In genomic region chr1:153670859-153671622, GRCh38 we compare ENCODE assay signal across 1 cellular context.
TF ChIP-seq lines count a peak whose summit lies in the region.

TSS of gene ILF2 (minus strand) at chr1:153670993. CDS start at chr1:153670922, 71 bp downstream.

TF ChIP-seq in HepG2, 621 proteins besides CTCF, POLR2A, EP300 and RAD21 (continued from another document and continues in another):
- TF ChIP-seq ARID4A (CRISPR knock-in tag; IDR thresholded peaks at IDR 0.05; ENCODE audit: borderline replicate concordance), result peak; percentile 80; the same call in 1 of the 2 replicates
- TF ChIP-seq NR2C2 (CRISPR knock-in tag; IDR thresholded peaks at IDR 0.05; ENCODE audit: borderline replicate concordance), result no peak; the same call in 1 of the 2 replicates
- no peak for TF ChIP-seq REL (CRISPR knock-in tag; conservative IDR thresholded peaks at IDR 0.05)
- no peak for TF ChIP-seq JARID2 (CRISPR knock-in tag; IDR thresholded peaks at IDR 0.05; ENCODE audit: insufficient replicate concordance)
- TF ChIP-seq ZNF740 (CRISPR knock-in tag; IDR thresholded peaks at IDR 0.05), result no peak
- TF ChIP-seq FOXO4 (CRISPR knock-in tag; conservative IDR thresholded peaks at IDR 0.05), result no peak
- peak; percentile 87 for TF ChIP-seq ZFY (CRISPR knock-in tag; IDR thresholded peaks at IDR 0.05)
- peak; percentile 71; the same call in 1 of the 2 replicates for TF ChIP-seq STAT6 (CRISPR knock-in tag; IDR thresholded peaks at IDR 0.05; ENCODE audit: borderline replicate concordance)
- TF ChIP-seq ERF (CRISPR knock-in tag; IDR thresholded peaks at IDR 0.05), result peak; percentile 83; the same call in 1 of the 2 replicates
- no peak for TF ChIP-seq ZFP37 (CRISPR knock-in tag; IDR thresholded peaks at IDR 0.05; ENCODE audit: borderline replicate concordance)
- no peak for TF ChIP-seq TEF (CRISPR knock-in tag; IDR thresholded peaks at IDR 0.05)
- no peak for TF ChIP-seq ZNF292 (CRISPR knock-in tag; IDR thresholded peaks at IDR 0.05; ENCODE audit: borderline replicate concordance, low read depth)
- peak; percentile 9; the same call in 1 of the 2 replicates for TF ChIP-seq FOXK1 (CRISPR knock-in tag; IDR thresholded peaks at IDR 0.05; ENCODE audit: borderline replicate concordance, low read depth)
- TF ChIP-seq ZBTB20 (CRISPR knock-in tag; IDR thresholded peaks at IDR 0.05; ENCODE audit: borderline replicate concordance, low read depth), result no peak
- TF ChIP-seq SMYD3 (CRISPR knock-in tag; IDR thresholded peaks at IDR 0.05), result peak; percentile 64; the same call in 1 of the 2 replicates
- no peak for TF ChIP-seq ZNF720 (CRISPR knock-in tag; IDR thresholded peaks at IDR 0.05)
- TF ChIP-seq ZNF577 (CRISPR knock-in tag; IDR thresholded peaks at IDR 0.05; ENCODE audit: borderline replicate concordance, low read depth), result no peak
- no peak for TF ChIP-seq ZNF318 (CRISPR knock-in tag; IDR thresholded peaks at IDR 0.05)
- TF ChIP-seq TEAD2 (CRISPR knock-in tag; IDR thresholded peaks at IDR 0.05), result no peak
- TF ChIP-seq ZGPAT (CRISPR knock-in tag; IDR thresholded peaks at IDR 0.05), result peak; percentile 76; the same call in 1 of the 2 replicates
- peak; percentile 67 for TF ChIP-seq PHF5A (CRISPR knock-in tag; IDR thresholded peaks at IDR 0.05; ENCODE audit: low read depth, unreplicated experiment)
- TF ChIP-seq ZNF382 (CRISPR knock-in tag; IDR thresholded peaks at IDR 0.05; ENCODE audit: borderline replicate concordance), result no peak
- no peak for TF ChIP-seq EED (CRISPR knock-in tag; IDR thresholded peaks at IDR 0.05)
- TF ChIP-seq ZBTB4 (CRISPR knock-in tag; IDR thresholded peaks at IDR 0.05; ENCODE audit: borderline replicate concordance), result no peak
- TF ChIP-seq ZSCAN31 (CRISPR knock-in tag; IDR thresholded peaks at IDR 0.05; ENCODE audit: low read depth), result 0 out of 2 replicates have a peak, but pooled peaks have one; percentile 47
- no peak; the same call in 1 of the 2 replicates for TF ChIP-seq CBX5 (CRISPR knock-in tag; IDR thresholded peaks at IDR 0.05; ENCODE audit: borderline replicate concordance)
- no peak; the same call in 1 of the 2 replicates for TF ChIP-seq SP140L (CRISPR knock-in tag; IDR thresholded peaks at IDR 0.05; ENCODE audit: borderline replicate concordance)
- TF ChIP-seq CHD4 (IDR thresholded peaks at IDR 0.05; ENCODE audit: borderline replicate concordance, low read length), result peak; percentile 48; the same call in 1 of the 2 replicates
- TF ChIP-seq PBX3 (CRISPR knock-in tag; IDR thresholded peaks at IDR 0.05; ENCODE audit: borderline replicate concordance), result no peak
